19 cellular contexts compared by ENCODE assay signal in genomic region chr5:180519098-180519497, GRCh38. TPM values are rescaled to one million over a fixed set of nuclear protein-coding genes. Genes with fewer than 3 reads are reported as not detected.
DNase-seq lines count a peak whose midpoint lies in the region; ATAC-seq and TF ChIP-seq lines count a peak whose summit lies in the region.
"Had no signal": no experiment of that assay in that cellular context is flagged by ENCODE, and none has a peak within 500 bp of the region (broad histone marks: within the 10 kb centered on the region; RNA-seq: fewer than 3 reads in every experiment).

No MANE protein-coding gene starts in this region.

- DNase-seq in AG09309 (ENCODE audit: low read depth) (peak; percentile 46), GM23338 (ENCODE audit: low spot score) (no peak), SKM-1 (lab: John Stamatoyannopoulos, UW; ENCODE audit: unreplicated experiment) (peak; percentile 91), fibroblast of pulmonary artery (ENCODE audit: low read depth) (peak; percentile 76), type B pancreatic cell (ENCODE audit: extremely low spot score, unreplicated experiment) (no peak)
- no peak for DNase-seq in stimulated activated naive CD8-positive, alpha-beta T cell treated with anti-CD3 and anti-CD28 coated beads, Interleukin-15, Interleukin-2, amounts not matched to agents 100 U/mL and 50 U/mL, for 24 hours
- DNase-seq in stimulated activated effector memory CD8-positive, alpha-beta T cell treated with anti-CD3 and anti-CD28 coated beads, Interleukin-12 subunit alpha, Interleukin-12 subunit beta, amount 100 ng/mL, for 72 hours (ENCODE audit: low spot score in 2 of 2), result no peak
- DNase-seq: activated CD4-positive, alpha-beta T cell treated with anti-CD3 and anti-CD28 coated beads, Interleukin-2, amount 50 U/mL, for 4 hours; anterior cingulate cortex; dermis blood vessel endothelial cell; DND-41; KG1; mucosa of descending colon; NCI-H1694 treated with DMSO at 0.1 percent for 48 hours; NCI-H69; T-helper 9 cell; thyroid gland had no signal

- TF ChIP-seq CTCF in AG09309 (IDR thresholded peaks at IDR 0.05; ENCODE audit: control insufficient read depth, insufficient read depth, low read depth, low read length, missing control alignments) (no peak), GM23338 (conservative IDR thresholded peaks at IDR 0.05; ENCODE audit: low read depth in 2 of 2) (no peak), fibroblast of pulmonary artery (IDR thresholded peaks at IDR 0.05; ENCODE audit: low read length, missing control alignments) (no peak), type B pancreatic cell (conservative IDR thresholded peaks at IDR 0.05) (no peak), gastroesophageal sphincter (IDR thresholded peaks at IDR 0.05) (no peak)

- H3K36me3 ChIP-seq in GM23338 (ENCODE audit: insufficient read depth) (no peaks in the 10 kb centered on the region), gastroesophageal sphincter (no peaks in the 10 kb centered on the region)
- H3K36me3 ChIP-seq: thyroid gland had no signal

- H3K36me3 Mint-ChIP-seq in GM23338 (ENCODE audit: low read depth) (peaks cover 5% of the 10 kb centered on the region; the same call in 1 of the 3 replicates), type B pancreatic cell (peaks cover 20% of the 10 kb centered on the region)
- peaks cover 9% of the 10 kb centered on the region for H3K36me3 Mint-ChIP-seq in stimulated activated effector memory CD8-positive, alpha-beta T cell treated with anti-CD3 and anti-CD28 coated beads, Interleukin-12 subunit alpha, Interleukin-12 subunit beta, amount 100 ng/mL, for 72 hours

- H3K4me2 ChIP-seq in GM23338, result no peak overlapping the region

- H3K27me3 Mint-ChIP-seq in GM23338 (ENCODE audit: insufficient read depth, low read depth, poor library complexity) (peaks cover 6% of the 10 kb centered on the region), type B pancreatic cell (no peaks in the 10 kb centered on the region)

- WGBS in gastroesophageal sphincter (ENCODE audit: low coverage in 1 of 2), 2 donors, result 56 to 67% methylated on average over 1 to 3 of the region's 3 CpGs

- peaks cover 33% of the 10 kb centered on the region for H3K4me1 ChIP-seq in GM23338 (ENCODE audit: insufficient read depth)
- H3K4me1 ChIP-seq in gastroesophageal sphincter, result peaks cover 0 to 27% (median 0%) of the 10 kb centered on the region in 3 donors
- H3K4me1 ChIP-seq: parathyroid adenoma had no signal

- H2AFZ ChIP-seq in GM23338, result no peak overlapping the region
- H2AFZ ChIP-seq: parathyroid adenoma had no signal

- H3K27ac Mint-ChIP-seq in GM23338, result peak overlapping the region; percentile 39; the same call in 1 of the 2 replicates
- no peak overlapping the region for H3K27ac Mint-ChIP-seq in type B pancreatic cell
- no peak overlapping the region for H3K27ac Mint-ChIP-seq in stimulated activated effector memory CD8-positive, alpha-beta T cell treated with anti-CD3 and anti-CD28 coated beads, Interleukin-12 subunit alpha, Interleukin-12 subunit beta, amount 100 ng/mL, for 72 hours

- ATAC-seq in GM23338 (no peak), gastroesophageal sphincter (no peak)
- ATAC-seq in stimulated activated naive CD8-positive, alpha-beta T cell treated with anti-CD3 and anti-CD28 coated beads, Interleukin-15, Interleukin-2, amounts not matched to agents 100 U/mL and 50 U/mL, for 24 hours, result no peak
- no peak for ATAC-seq in stimulated activated effector memory CD8-positive, alpha-beta T cell treated with anti-CD3 and anti-CD28 coated beads, Interleukin-12 subunit alpha, Interleukin-12 subunit beta, amount 100 ng/mL, for 72 hours
- ATAC-seq: mucosa of descending colon had no signal

- no peaks in the 10 kb centered on the region for H3K9me2 ChIP-seq in GM23338 (ENCODE audit: insufficient read depth)

- no peaks in the 10 kb centered on the region for H3K9me3 ChIP-seq in gastroesophageal sphincter
- H3K9me3 ChIP-seq: mucosa of descending colon, thyroid gland had no signal

- H3K27ac ChIP-seq in GM23338 (ENCODE audit: low read depth) (no peak overlapping the region), gastroesophageal sphincter (no peak overlapping the region)
- H3K27ac ChIP-seq: parathyroid adenoma, thyroid gland had no signal

- no peak overlapping the region for H3K4me3 ChIP-seq in AG09309 (ENCODE audit: control insufficient read depth, low read depth, low read length)
- no peak overlapping the region for H3K4me3 ChIP-seq in GM23338
- H3K4me3 ChIP-seq in fibroblast of pulmonary artery (replicated peaks; ENCODE audit: low read depth, low read length), result no peak overlapping the region
- H3K4me3 ChIP-seq in gastroesophageal sphincter, result no peak overlapping the region
- H3K4me3 ChIP-seq: mucosa of descending colon, thyroid gland had no signal

- H3K79me2 ChIP-seq in GM23338 (replicated peaks; ENCODE audit: insufficient read depth), result peaks cover 100% of the 10 kb centered on the region

- H3K4me3 Mint-ChIP-seq in GM23338 (no peak overlapping the region), type B pancreatic cell (no peak overlapping the region)
- no peak overlapping the region for H3K4me3 Mint-ChIP-seq in stimulated activated effector memory CD8-positive, alpha-beta T cell treated with anti-CD3 and anti-CD28 coated beads, Interleukin-12 subunit alpha, Interleukin-12 subunit beta, amount 100 ng/mL, for 72 hours

- peaks cover 64% of the 10 kb centered on the region for H3K4me1 Mint-ChIP-seq in GM23338
- peaks cover 45% of the 10 kb centered on the region for H3K4me1 Mint-ChIP-seq in type B pancreatic cell (ENCODE audit: unreplicated experiment)
- H3K4me1 Mint-ChIP-seq in stimulated activated effector memory CD8-positive, alpha-beta T cell treated with anti-CD3 and anti-CD28 coated beads, Interleukin-12 subunit alpha, Interleukin-12 subunit beta, amount 100 ng/mL, for 72 hours, result peaks cover 62% of the 10 kb centered on the region

- peaks cover 92% of the 10 kb centered on the region for H4K20me1 ChIP-seq in GM23338 (replicated peaks; ENCODE audit: insufficient read depth)

- no peak for TF ChIP-seq POLR2A in gastroesophageal sphincter (IDR thresholded peaks at IDR 0.05)

- H3K9me3 Mint-ChIP-seq in GM23338 (no peaks in the 10 kb centered on the region), type B pancreatic cell (no peaks in the 10 kb centered on the region)
- H3K9me3 Mint-ChIP-seq in stimulated activated effector memory CD8-positive, alpha-beta T cell treated with anti-CD3 and anti-CD28 coated beads, Interleukin-12 subunit alpha, Interleukin-12 subunit beta, amount 100 ng/mL, for 72 hours, result no peaks in the 10 kb centered on the region

- H3K27me3 ChIP-seq in GM23338 (ENCODE audit: insufficient read depth) (no peaks in the 10 kb centered on the region), gastroesophageal sphincter (no peaks in the 10 kb centered on the region)
- H3K27me3 ChIP-seq: thyroid gland had no signal

- H3F3A ChIP-seq in GM23338 (replicated peaks; ENCODE audit: low read depth), result no peaks in the 10 kb centered on the region

- no peak for TF ChIP-seq EP300 in gastroesophageal sphincter (IDR thresholded peaks at IDR 0.05)

TF ChIP-seq in GM23338, 12 proteins besides CTCF, POLR2A, EP300 and RAD21 (continues in another document):
- no peak for TF ChIP-seq CREB1 (CRISPR knock-in tag; IDR thresholded peaks at IDR 0.05; ENCODE audit: low read depth)
- TF ChIP-seq ETS1 (IDR thresholded peaks at IDR 0.05), result no peak
- TF ChIP-seq STAT1 (IDR thresholded peaks at IDR 0.05; ENCODE audit: unreplicated experiment), result no peak

RNA-seq across cellular contexts. Expression of gene CNOT6, which starts 24.9 kb away (rescaled TPM):
- 38.7 and 41.7 TPM in 2 replicates for total RNA-seq in GM23338 (2014; rRNA removed; shearing (Covaris generic))
- 11.4 and 14.6 TPM in 2 replicates for polyA plus RNA-seq in GM23338 (2016; fragmentation: Nextera tagmentation; extraction: Ambion mirVana)
- 49.1 and 55.7 TPM in 2 replicates for total RNA-seq in type B pancreatic cell (ENCODE audit: low replicate concordance)
- total RNA-seq in gastroesophageal sphincter, result 10 to 100 TPM; 15.8 to 25.7 (median 24.1) TPM

Comparison
In these comparisons a context has a peak if more than half of its experiments do, and no peak if none do; other contexts are left out.
1. DNase-seq: peak in AG09309 (single experiment), SKM-1 (single experiment) and fibroblast of pulmonary artery (single experiment); none in GM23338 (single experiment), stimulated activated naive CD8-positive, alpha-beta T cell treated with anti-CD3 and anti-CD28 coated beads, Interleukin-15, Interleukin-2, amounts not matched to agents 100 U/mL and 50 U/mL, for 24 hours (single experiment), type B pancreatic cell (single experiment) and stimulated activated effector memory CD8-positive, alpha-beta T cell treated with anti-CD3 and anti-CD28 coated beads, Interleukin-12 subunit alpha, Interleukin-12 subunit beta, amount 100 ng/mL, for 72 hours (0 of 2).